Comparison of ENCODE assay signal across 3 cellular contexts in genomic region chr4:19117022-19117421, GRCh38.
A peak's percentile ranks its signal among the peaks of the same experiment; 100 is the strongest.
TF ChIP-seq lines count a peak whose summit lies in the region.

No MANE protein-coding gene starts in this region.

TF ChIP-seq in A549, 52 proteins besides CTCF, POLR2A, EP300 and RAD21:
- peak; percentile 29 for TF ChIP-seq MAFK (IDR thresholded peaks at IDR 0.05; ENCODE audit: partially characterized antibody)
- TF ChIP-seq, protein P1, sequence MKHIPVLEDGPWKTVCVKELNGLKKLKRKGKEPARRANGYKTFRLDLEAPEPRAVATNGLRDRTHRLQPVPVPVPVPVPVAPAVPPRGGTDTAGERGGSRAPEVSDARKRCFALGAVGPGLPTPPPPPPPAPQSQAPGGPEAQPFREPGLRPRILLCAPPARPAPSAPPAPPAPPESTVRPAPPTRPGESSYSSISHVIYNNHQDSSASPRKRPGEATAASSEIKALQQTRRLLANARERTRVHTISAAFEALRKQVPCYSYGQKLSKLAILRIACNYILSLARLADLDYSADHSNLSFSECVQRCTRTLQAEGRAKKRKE (CRISPR knock-in tag; IDR thresholded peaks at IDR 0.05; ENCODE audit: low read depth), result no peak
- TF ChIP-seq RCOR1 (IDR thresholded peaks at IDR 0.05; ENCODE audit: low read depth, low read length), result no peak

TF ChIP-seq in IMR-90, 13 proteins besides CTCF, POLR2A, EP300 and RAD21:
- no peak for TF ChIP-seq BHLHE40 (IDR thresholded peaks at IDR 0.05; ENCODE audit: low read depth, low read length)
- no peak for TF ChIP-seq NFE2L2 (IDR thresholded peaks at IDR 0.05; ENCODE audit: low read depth, low read length)
- no peak for TF ChIP-seq RFX5 (IDR thresholded peaks at IDR 0.05; ENCODE audit: low read depth, low read length)
- TF ChIP-seq MAZ (IDR thresholded peaks at IDR 0.05; ENCODE audit: borderline replicate concordance, low read depth, low read length), result no peak
- peak; percentile 59 for TF ChIP-seq MAFK (IDR thresholded peaks at IDR 0.05; ENCODE audit: low read depth, low read length)
TF ChIP-seq in IMR-90: peak in this region for 1.

TF ChIP-seq in H1, 55 proteins besides CTCF, POLR2A, EP300 and RAD21:
- TF ChIP-seq JUND (IDR thresholded peaks at IDR 0.05; ENCODE audit: low read length) (no peak), YY1 (IDR thresholded peaks at IDR 0.05; ENCODE audit: low read depth, low read length) (no peak), CBX5 (IDR thresholded peaks at IDR 0.05; ENCODE audit: low read depth, low read length) (no peak), RNF2 (IDR thresholded peaks at IDR 0.05; ENCODE audit: borderline replicate concordance, low read depth, low read length, missing control alignments, poor library complexity, severe bottlenecking) (no peak), BCL11A (IDR thresholded peaks at IDR 0.05; ENCODE audit: low read depth in 2 of 2, low read length in 2 of 2) (no peak), CREB1 (IDR thresholded peaks at IDR 0.05) (no peak)
- TF ChIP-seq, protein P2, sequence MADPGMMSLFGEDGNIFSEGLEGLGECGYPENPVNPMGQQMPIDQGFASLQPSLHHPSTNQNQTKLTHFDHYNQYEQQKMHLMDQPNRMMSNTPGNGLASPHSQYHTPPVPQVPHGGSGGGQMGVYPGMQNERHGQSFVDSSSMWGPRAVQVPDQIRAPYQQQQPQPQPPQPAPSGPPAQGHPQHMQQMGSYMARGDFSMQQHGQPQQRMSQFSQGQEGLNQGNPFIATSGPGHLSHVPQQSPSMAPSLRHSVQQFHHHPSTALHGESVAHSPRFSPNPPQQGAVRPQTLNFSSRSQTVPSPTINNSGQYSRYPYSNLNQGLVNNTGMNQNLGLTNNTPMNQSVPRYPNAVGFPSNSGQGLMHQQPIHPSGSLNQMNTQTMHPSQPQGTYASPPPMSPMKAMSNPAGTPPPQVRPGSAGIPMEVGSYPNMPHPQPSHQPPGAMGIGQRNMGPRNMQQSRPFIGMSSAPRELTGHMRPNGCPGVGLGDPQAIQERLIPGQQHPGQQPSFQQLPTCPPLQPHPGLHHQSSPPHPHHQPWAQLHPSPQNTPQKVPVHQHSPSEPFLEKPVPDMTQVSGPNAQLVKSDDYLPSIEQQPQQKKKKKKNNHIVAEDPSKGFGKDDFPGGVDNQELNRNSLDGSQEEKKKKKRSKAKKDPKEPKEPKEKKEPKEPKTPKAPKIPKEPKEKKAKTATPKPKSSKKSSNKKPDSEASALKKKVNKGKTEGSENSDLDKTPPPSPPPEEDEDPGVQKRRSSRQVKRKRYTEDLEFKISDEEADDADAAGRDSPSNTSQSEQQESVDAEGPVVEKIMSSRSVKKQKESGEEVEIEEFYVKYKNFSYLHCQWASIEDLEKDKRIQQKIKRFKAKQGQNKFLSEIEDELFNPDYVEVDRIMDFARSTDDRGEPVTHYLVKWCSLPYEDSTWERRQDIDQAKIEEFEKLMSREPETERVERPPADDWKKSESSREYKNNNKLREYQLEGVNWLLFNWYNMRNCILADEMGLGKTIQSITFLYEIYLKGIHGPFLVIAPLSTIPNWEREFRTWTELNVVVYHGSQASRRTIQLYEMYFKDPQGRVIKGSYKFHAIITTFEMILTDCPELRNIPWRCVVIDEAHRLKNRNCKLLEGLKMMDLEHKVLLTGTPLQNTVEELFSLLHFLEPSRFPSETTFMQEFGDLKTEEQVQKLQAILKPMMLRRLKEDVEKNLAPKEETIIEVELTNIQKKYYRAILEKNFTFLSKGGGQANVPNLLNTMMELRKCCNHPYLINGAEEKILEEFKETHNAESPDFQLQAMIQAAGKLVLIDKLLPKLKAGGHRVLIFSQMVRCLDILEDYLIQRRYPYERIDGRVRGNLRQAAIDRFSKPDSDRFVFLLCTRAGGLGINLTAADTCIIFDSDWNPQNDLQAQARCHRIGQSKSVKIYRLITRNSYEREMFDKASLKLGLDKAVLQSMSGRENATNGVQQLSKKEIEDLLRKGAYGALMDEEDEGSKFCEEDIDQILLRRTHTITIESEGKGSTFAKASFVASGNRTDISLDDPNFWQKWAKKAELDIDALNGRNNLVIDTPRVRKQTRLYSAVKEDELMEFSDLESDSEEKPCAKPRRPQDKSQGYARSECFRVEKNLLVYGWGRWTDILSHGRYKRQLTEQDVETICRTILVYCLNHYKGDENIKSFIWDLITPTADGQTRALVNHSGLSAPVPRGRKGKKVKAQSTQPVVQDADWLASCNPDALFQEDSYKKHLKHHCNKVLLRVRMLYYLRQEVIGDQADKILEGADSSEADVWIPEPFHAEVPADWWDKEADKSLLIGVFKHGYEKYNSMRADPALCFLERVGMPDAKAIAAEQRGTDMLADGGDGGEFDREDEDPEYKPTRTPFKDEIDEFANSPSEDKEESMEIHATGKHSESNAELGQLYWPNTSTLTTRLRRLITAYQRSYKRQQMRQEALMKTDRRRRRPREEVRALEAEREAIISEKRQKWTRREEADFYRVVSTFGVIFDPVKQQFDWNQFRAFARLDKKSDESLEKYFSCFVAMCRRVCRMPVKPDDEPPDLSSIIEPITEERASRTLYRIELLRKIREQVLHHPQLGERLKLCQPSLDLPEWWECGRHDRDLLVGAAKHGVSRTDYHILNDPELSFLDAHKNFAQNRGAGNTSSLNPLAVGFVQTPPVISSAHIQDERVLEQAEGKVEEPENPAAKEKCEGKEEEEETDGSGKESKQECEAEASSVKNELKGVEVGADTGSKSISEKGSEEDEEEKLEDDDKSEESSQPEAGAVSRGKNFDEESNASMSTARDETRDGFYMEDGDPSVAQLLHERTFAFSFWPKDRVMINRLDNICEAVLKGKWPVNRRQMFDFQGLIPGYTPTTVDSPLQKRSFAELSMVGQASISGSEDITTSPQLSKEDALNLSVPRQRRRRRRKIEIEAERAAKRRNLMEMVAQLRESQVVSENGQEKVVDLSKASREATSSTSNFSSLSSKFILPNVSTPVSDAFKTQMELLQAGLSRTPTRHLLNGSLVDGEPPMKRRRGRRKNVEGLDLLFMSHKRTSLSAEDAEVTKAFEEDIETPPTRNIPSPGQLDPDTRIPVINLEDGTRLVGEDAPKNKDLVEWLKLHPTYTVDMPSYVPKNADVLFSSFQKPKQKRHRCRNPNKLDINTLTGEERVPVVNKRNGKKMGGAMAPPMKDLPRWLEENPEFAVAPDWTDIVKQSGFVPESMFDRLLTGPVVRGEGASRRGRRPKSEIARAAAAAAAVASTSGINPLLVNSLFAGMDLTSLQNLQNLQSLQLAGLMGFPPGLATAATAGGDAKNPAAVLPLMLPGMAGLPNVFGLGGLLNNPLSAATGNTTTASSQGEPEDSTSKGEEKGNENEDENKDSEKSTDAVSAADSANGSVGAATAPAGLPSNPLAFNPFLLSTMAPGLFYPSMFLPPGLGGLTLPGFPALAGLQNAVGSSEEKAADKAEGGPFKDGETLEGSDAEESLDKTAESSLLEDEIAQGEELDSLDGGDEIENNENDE (IDR thresholded peaks at IDR 0.05; ENCODE audit: insufficient replicate concordance, low read length), result no peak
